9 cellular contexts compared by ENCODE assay signal in the genomic region with DNA sequence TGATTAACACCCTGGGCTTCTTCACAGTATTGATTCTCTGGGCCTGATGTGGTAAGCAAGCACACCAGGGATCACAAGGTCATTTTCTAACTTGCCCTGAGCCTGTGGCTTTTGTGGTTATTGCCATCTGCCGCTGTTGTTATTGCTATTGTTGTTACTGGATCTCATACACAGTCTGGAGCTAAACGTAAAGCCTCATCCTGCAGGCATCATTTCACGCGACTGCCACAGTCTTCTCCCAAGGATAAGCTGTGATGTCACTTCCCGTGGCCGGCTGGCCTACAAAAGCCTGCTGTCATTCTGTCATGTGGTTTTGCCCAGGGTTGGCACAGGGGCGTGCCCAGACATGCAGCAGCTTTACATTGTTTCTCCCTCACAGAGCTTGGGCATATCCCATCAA.
DNase-seq lines count a peak whose midpoint lies in the region; ATAC-seq lines count a peak whose summit lies in the region.
"Had no signal": no experiment of that assay in that cellular context is flagged by ENCODE, and none has a peak within 500 bp of the region (broad histone marks: within the 10 kb centered on the region; RNA-seq: fewer than 3 reads in every experiment).

No MANE protein-coding gene starts in this region.

- DNase-seq in KBM-7: peak; percentile 81
- peak; percentile 26 for DNase-seq in SHP77 treated with DMSO at 0.1 percent for 48 hours (lab: John Stamatoyannopoulos, UW)
- no peak for DNase-seq in mesenchymal stem cell
- DNase-seq in T1000 (lab: John Stamatoyannopoulos, UW): no peak
- DNase-seq in SK-N-DZ (ENCODE audit: low spot score): no peak

- no peaks in the 10 kb centered on the region for H3K79me1 ChIP-seq in mesenchymal stem cell (replicated peaks; ENCODE audit: low read length, poor library complexity, severe bottlenecking)

- H3K36me3 ChIP-seq in mesenchymal stem cell (ENCODE audit: control insufficient read depth in 1 of 2, insufficient read depth in 2 of 2, low read depth in 1 of 2, low read length in 2 of 2): no peaks in the 10 kb centered on the region

- peaks cover 3% of the 10 kb centered on the region for H3K4me1 ChIP-seq in mesenchymal stem cell (ENCODE audit: control insufficient read depth, insufficient read depth, low read depth, low read length)
- H3K4me1 ChIP-seq: parathyroid adenoma had no signal

- H3K23ac ChIP-seq in mesenchymal stem cell (ENCODE audit: low read length in 2 of 2): peak overlapping the region in 1 of 2 experiments; percentile 12

- in situ Hi-C loops in KBM-7 (cut with MboI; ENCODE audit: low pct_unique_long_range_greater_than_20kb, low sequenced_read_pairs): no loop called here

- H3K27ac ChIP-seq in mesenchymal stem cell (ENCODE audit: low read length, poor library complexity, severe bottlenecking): no peak overlapping the region
- H3K27ac ChIP-seq: parathyroid adenoma had no signal

- H3K9me3 ChIP-seq in mesenchymal stem cell (ENCODE audit: control insufficient read depth, low read length): no peaks in the 10 kb centered on the region

- no peak overlapping the region for H2BK120ac ChIP-seq in mesenchymal stem cell (ENCODE audit: low read depth, low read length)

- ATAC-seq in GM18861 (IDR thresholded peaks at IDR 0.05; ENCODE audit: unreplicated experiment): peak; percentile 57
- no peak for ATAC-seq in HG02938 (IDR thresholded peaks at IDR 0.05; ENCODE audit: unreplicated experiment)
- ATAC-seq: K562 had no signal

- 80% methylated on average over 7 of the region's 7 CpGs for WGBS in mesenchymal stem cell

- no peak overlapping the region for H3K14ac ChIP-seq in mesenchymal stem cell (ENCODE audit: low read length in 2 of 2)

- peak overlapping the region; percentile 5 for H2AFZ ChIP-seq in mesenchymal stem cell (ENCODE audit: low read depth, low read length)
- H2AFZ ChIP-seq: parathyroid adenoma had no signal

- no peak overlapping the region for H4K91ac ChIP-seq in mesenchymal stem cell (ENCODE audit: low read length)

- H2BK5ac ChIP-seq in mesenchymal stem cell (ENCODE audit: low read depth, low read length, poor library complexity, severe bottlenecking): no peak overlapping the region

- H3K4me3 ChIP-seq in mesenchymal stem cell (ENCODE audit: insufficient read depth in 1 of 2, low read depth in 1 of 2, low read length in 2 of 2): no peak overlapping the region
- H3K4me3 ChIP-seq: K562 had no signal

- H4K8ac ChIP-seq in mesenchymal stem cell (ENCODE audit: low read length): no peak overlapping the region

- no peak overlapping the region for H3K4ac ChIP-seq in mesenchymal stem cell (ENCODE audit: low read depth in 1 of 2, low read length in 2 of 2)

- no peak overlapping the region for H2BK15ac ChIP-seq in mesenchymal stem cell (ENCODE audit: low read depth, poor library complexity, severe bottlenecking)

- peak overlapping the region in 1 of 2 experiments; percentile 46 for H3K18ac ChIP-seq in mesenchymal stem cell (ENCODE audit: low read depth in 1 of 2, low read length in 2 of 2)

- H3K27me3 ChIP-seq in mesenchymal stem cell (ENCODE audit: control insufficient read depth in 1 of 2, insufficient read depth in 1 of 2, low read length in 2 of 2): peaks cover 24 to 43% of the 10 kb centered on the region in 2 experiments

- no peak overlapping the region for H2BK12ac ChIP-seq in mesenchymal stem cell (ENCODE audit: low read length in 2 of 2)

- H3K4me2 ChIP-seq in mesenchymal stem cell (ENCODE audit: low read length, poor library complexity, severe bottlenecking): no peak overlapping the region

- no peak overlapping the region for H3K9ac ChIP-seq in mesenchymal stem cell (ENCODE audit: low read length)
- H3K9ac ChIP-seq: parathyroid adenoma had no signal

- no peak overlapping the region for H2AK5ac ChIP-seq in mesenchymal stem cell (ENCODE audit: low read length, severe bottlenecking)

Comparison
In these comparisons a context has a peak if more than half of its experiments do, and no peak if none do; other contexts are left out.
1. DNase-seq: peak in KBM-7 (single experiment) and SHP77 treated with DMSO at 0.1 percent for 48 hours (single experiment); none in mesenchymal stem cell (single experiment), T1000 (single experiment) and SK-N-DZ (single experiment).